Comparison of ENCODE assay signal across 1 cellular context in genomic region chr4:108139089-108139488, GRCh38.
TF ChIP-seq lines count a peak whose summit lies in the region.

No MANE protein-coding gene starts in this region.

TF ChIP-seq in GM23338, 12 proteins besides CTCF, POLR2A, EP300 and RAD21 (continued from another document):
- TF ChIP-seq ETS1 (IDR thresholded peaks at IDR 0.05) = no peak
- no peak for TF ChIP-seq STAT1 (IDR thresholded peaks at IDR 0.05; ENCODE audit: unreplicated experiment)
- no peak for TF ChIP-seq ZNF114 (CRISPR knock-in tag; IDR thresholded peaks at IDR 0.05)
